Comparison of ENCODE assay signal across 8 cellular contexts in genomic region chr17:64919289-64920025, GRCh38. TPM values are rescaled to one million over a fixed set of nuclear protein-coding genes. Genes with fewer than 3 reads are reported as not detected.
DNase-seq lines count a peak whose midpoint lies in the region; ATAC-seq, FAIRE-seq and TF ChIP-seq lines count a peak whose summit lies in the region.
"Not testable (repeated sequence)": the region's sequence is repeated elsewhere in the genome, so short reads cannot be mapped to it uniquely, and the experiment has no call there.

Gene LRRC37A3, minus strand, starts transcription at chr17:64919478. Its CDS starts 22,221 bp downstream, at chr17:64897257.

- not testable (repeated sequence) for H3K36me3 ChIP-seq in SU-DHL-6 (ENCODE audit: low read length); cardiac muscle cell; parathyroid adenoma (ENCODE audit: control insufficient read depth, insufficient read depth, low read length); tibial nerve

- H3F3A ChIP-seq in SU-DHL-6 (ENCODE audit: insufficient read depth): peaks cover 18% of the 10 kb centered on the region

- H3K4me2 ChIP-seq in SU-DHL-6 (ENCODE audit: low read depth, low read length, poor library complexity, severe bottlenecking) (peak within 1 kb of the TSS; percentile 64), parathyroid adenoma (ENCODE audit: low read length) (peak within 1 kb of the TSS; percentile 61)

- peak in 1 of 2 donors; percentile 90 for TF ChIP-seq EP300 in tibial nerve (IDR thresholded peaks at IDR 0.05)

- not testable (repeated sequence) for H3K79me2 ChIP-seq in SU-DHL-6 (ENCODE audit: insufficient read depth, low read length); parathyroid adenoma

- H3K9me2 ChIP-seq in SU-DHL-6 (replicated peaks; ENCODE audit: insufficient read depth, low read length): not testable (repeated sequence)

- H3K9ac ChIP-seq in SU-DHL-6 (ENCODE audit: low read length): peak within 1 kb of the TSS; percentile 70
- peak within 1 kb of the TSS; percentile 19 for H3K9ac ChIP-seq in parathyroid adenoma

- H3K4me3 ChIP-seq in SU-DHL-6 (ENCODE audit: insufficient read depth, low read length, poor library complexity, severe bottlenecking) (peak within 1 kb of the TSS; percentile 68), cardiac muscle cell (peak within 1 kb of the TSS; percentile 66), parathyroid adenoma (ENCODE audit: low read depth, low read length) (peak within 1 kb of the TSS; percentile 66), tibial nerve (peak within 1 kb of the TSS; percentile 77 to 91 (median 88))

- ATAC-seq in HG02798 (IDR thresholded peaks at IDR 0.05; ENCODE audit: poor library complexity, unreplicated experiment): peak; percentile 94

- not testable (repeated sequence) for H3K27me3 ChIP-seq in SU-DHL-6 (ENCODE audit: low read length); cardiac muscle cell; parathyroid adenoma (ENCODE audit: control insufficient read depth, insufficient read depth, low read length); tibial nerve

- H2AFZ ChIP-seq in SU-DHL-6 (ENCODE audit: low read depth, low read length, severe bottlenecking) (peak within 1 kb of the TSS; percentile 75), parathyroid adenoma (peak within 1 kb of the TSS; percentile 99)

- 1 to 2% methylated on average over 37 to 55 of the region's 70 CpGs for WGBS in tibial nerve, 2 donors

- H3K4me1 ChIP-seq in cardiac muscle cell (ENCODE audit: low read depth); parathyroid adenoma; tibial nerve: not testable (repeated sequence)

- not testable (repeated sequence) for H4K20me1 ChIP-seq in SU-DHL-6 (ENCODE audit: low read depth, low read length)

- not testable (repeated sequence) for H3K9me3 ChIP-seq in SU-DHL-6 (ENCODE audit: insufficient read depth, low read length); cardiac muscle cell (ENCODE audit: low read depth); parathyroid adenoma (ENCODE audit: control insufficient read depth, low read length); tibial nerve

- H3K27ac ChIP-seq in SU-DHL-6 (ENCODE audit: low read depth, low read length): peak within 1 kb of the TSS; percentile 87
- peak within 1 kb of the TSS; percentile 98 for H3K27ac ChIP-seq in cardiac muscle cell
- peak within 1 kb of the TSS; percentile 87 for H3K27ac ChIP-seq in parathyroid adenoma
- H3K27ac ChIP-seq in tibial nerve: peak within 1 kb of the TSS; percentile 89 to 99 (median 96)

- peak; percentile 99 for FAIRE-seq in GM12891 (lab: Jason Lieb, UNC)

- TF ChIP-seq POLR2A in GM12891 (IDR thresholded peaks at IDR 0.05; ENCODE audit: low read depth, low read length): peak; percentile 73
- TF ChIP-seq POLR2A in tibial nerve (IDR thresholded peaks at IDR 0.05): peak; percentile 63 to 85

- DNase-seq in GM12891 (ENCODE audit: insufficient read length, low spot score): peak; percentile 76
- DNase-seq in NCI-H1417 (lab: John Stamatoyannopoulos, UW): peak; percentile 95 to 97 (median 96)
- peak; percentile 99 for DNase-seq in activated naive CD8-positive, alpha-beta T cell treated with anti-CD3 and anti-CD28 coated beads, Interleukin-2, amount 50 U/mL, for 16 hours (ENCODE audit: low read depth, low spot score)
- DNase-seq in cardiac muscle cell (ENCODE audit: low read depth in 1 of 2, low spot score in 1 of 2): peak; percentile 95 to 99
- DNase-seq in tibial nerve (ENCODE audit: low spot score in 2 of 2): peak; percentile 99 to 100

- peak; percentile 89 for TF ChIP-seq CTCF in SU-DHL-6 (IDR thresholded peaks at IDR 0.05; ENCODE audit: insufficient read depth, low read length, poor library complexity, severe bottlenecking)
- TF ChIP-seq CTCF in cardiac muscle cell (IDR thresholded peaks at IDR 0.05; ENCODE audit: low read depth, low read length): peak; percentile 73
- peak; percentile 99 for TF ChIP-seq CTCF in parathyroid adenoma (IDR thresholded peaks at IDR 0.05)
- TF ChIP-seq CTCF in tibial nerve (IDR thresholded peaks at IDR 0.05): peak; percentile 96 to 99 (median 98)

TF ChIP-seq in GM12891, 5 proteins besides CTCF, POLR2A, EP300 and RAD21:
- TF ChIP-seq POLR2AphosphoS5 (IDR thresholded peaks at IDR 0.05; ENCODE audit: low read depth, low read length) (peak; percentile 63; the same call in 1 of the 2 replicates), PAX5 (IDR thresholded peaks at IDR 0.05; ENCODE audit: insufficient read depth, low read length, severe bottlenecking) (peak; percentile 52), TAF1 (IDR thresholded peaks at IDR 0.05; ENCODE audit: low read depth, low read length) (peak; percentile 90), POU2F2 (IDR thresholded peaks at IDR 0.05; ENCODE audit: low read depth, low read length) (peak; percentile 72)

RNA-seq across cellular contexts. Expression of gene LRRC37A3, which starts in this region (rescaled TPM):
- polyA plus RNA-seq in GM12891 (2012; ENCODE audit: low read depth, missing spikeins): 1.8 TPM
- total RNA-seq in cardiac muscle cell (3.3 and 4.2 TPM in 2 replicates), tibial nerve (10 to 100 TPM in 2 of 4 donors, 1 to 10 TPM in 2; 7.0 to 20.5 (median 10.4) TPM)
- polyA plus RNA-seq in cardiac muscle cell: 6.4 and 10.3 TPM in 2 replicates

Comparison
In these comparisons a context has a peak if more than half of its experiments do, and no peak if none do; other contexts are left out.
1. Peak in every context shown above with its lines: DNase-seq, ATAC-seq, H3K4me3 ChIP-seq and H3K27ac ChIP-seq.